8 cellular contexts compared by ENCODE assay signal in genomic region chr13:106533940-106534843, GRCh38. TPM values are rescaled to one million over a fixed set of nuclear protein-coding genes. Genes with fewer than 3 reads are reported as not detected.
A peak's percentile ranks its signal among the peaks of the same experiment; 100 is the strongest.
DNase-seq lines count a peak whose midpoint lies in the region; ATAC-seq, FAIRE-seq and TF ChIP-seq lines count a peak whose summit lies in the region.

No MANE protein-coding gene starts in this region.

- H3K4me3 Mint-ChIP-seq in activated naive CD4-positive, alpha-beta T cell treated with anti-CD3 and anti-CD28 coated beads, Interleukin-2, amount 50 U/mL, for 24 hours = peak overlapping the region; percentile 84
- H3K4me3 Mint-ChIP-seq in neural progenitor cell = peak overlapping the region; percentile 99

- no peaks in the 10 kb centered on the region for H3K9me3 Mint-ChIP-seq in activated naive CD4-positive, alpha-beta T cell treated with anti-CD3 and anti-CD28 coated beads, Interleukin-2, amount 50 U/mL, for 24 hours
- no peaks in the 10 kb centered on the region for H3K9me3 Mint-ChIP-seq in neural progenitor cell

- no peaks in the 10 kb centered on the region for H3K27me3 ChIP-seq in neural progenitor cell

- H3K36me3 Mint-ChIP-seq in activated naive CD4-positive, alpha-beta T cell treated with anti-CD3 and anti-CD28 coated beads, Interleukin-2, amount 50 U/mL, for 24 hours = no peaks in the 10 kb centered on the region
- H3K36me3 Mint-ChIP-seq in neural progenitor cell = peaks cover 12% of the 10 kb centered on the region

- POLR2A ChIA-PET in GM10248 (lab: Yijun Ruan, JAX) = no interaction called here

- H3K9ac ChIP-seq in neural progenitor cell = peak overlapping the region; percentile 79

- H3K27ac ChIP-seq in neural progenitor cell = no peak overlapping the region

- FAIRE-seq in frontal cortex (lab: Jason Lieb, UNC) = no peak

- TF ChIP-seq CTCF in GM10248 (IDR thresholded peaks at IDR 0.05; ENCODE audit: control extremely low read depth, extremely low read depth, low read depth, missing control alignments) (no peak), neural progenitor cell (IDR thresholded peaks at IDR 0.05) (no peak)

- peaks cover 23% of the 10 kb centered on the region for H3K27me3 Mint-ChIP-seq in activated naive CD4-positive, alpha-beta T cell treated with anti-CD3 and anti-CD28 coated beads, Interleukin-2, amount 50 U/mL, for 24 hours
- H3K27me3 Mint-ChIP-seq in neural progenitor cell (ENCODE audit: insufficient read depth, low read depth) = peaks cover 8% of the 10 kb centered on the region

- H3K36me3 ChIP-seq in neural progenitor cell = no peaks in the 10 kb centered on the region

- peaks cover 35% of the 10 kb centered on the region for H3K4me1 ChIP-seq in neural progenitor cell

- CTCF ChIA-PET in GM10248 (lab: Yijun Ruan, JAX) = interaction anchor here (1.0 to 3.5 kb wide), 8 partner anchors 12 to 1123 kb away, joined by 3 to 23 read pairs (median 8); no protein-coding TSS in a partner anchor

- DNase-seq in GM10248 (ENCODE audit: extremely low spot score) = peak; percentile 17
- peak; percentile 63 to 78 for DNase-seq in NCI-H526 (lab: John Stamatoyannopoulos, UW)
- DNase-seq in frontal cortex (ENCODE audit: low spot score in 2 of 2) = peak; percentile 29 to 54
- peak; percentile 55 for DNase-seq in neural progenitor cell (ENCODE audit: low spot score)
- DNase-seq in CD1c-positive myeloid dendritic cell (ENCODE audit: extremely low spot score) = no peak
- no peak for DNase-seq in KBM-7

- no peak overlapping the region for H2AFZ ChIP-seq in neural progenitor cell (replicated peaks)

- ATAC-seq in HG03045 (IDR thresholded peaks at IDR 0.05; ENCODE audit: unreplicated experiment) = no peak

- peaks cover 76% of the 10 kb centered on the region for H4K20me1 ChIP-seq in neural progenitor cell (ENCODE audit: low read depth)

- H3K9me3 ChIP-seq in neural progenitor cell (ENCODE audit: low read depth) = no peaks in the 10 kb centered on the region

- peak overlapping the region; percentile 78 for H3K4me2 ChIP-seq in neural progenitor cell

- peaks cover 20% of the 10 kb centered on the region for H3K4me1 Mint-ChIP-seq in activated naive CD4-positive, alpha-beta T cell treated with anti-CD3 and anti-CD28 coated beads, Interleukin-2, amount 50 U/mL, for 24 hours
- peaks cover 32% of the 10 kb centered on the region for H3K4me1 Mint-ChIP-seq in neural progenitor cell

- H3K4me3 ChIP-seq in neural progenitor cell = peak overlapping the region; percentile 71

- peaks cover 67% of the 10 kb centered on the region for H3F3A ChIP-seq in neural progenitor cell (ENCODE audit: low read depth)

- H3K79me2 ChIP-seq in neural progenitor cell (ENCODE audit: low read depth) = peaks cover 68% of the 10 kb centered on the region

- no peak overlapping the region for H3K27ac Mint-ChIP-seq in activated naive CD4-positive, alpha-beta T cell treated with anti-CD3 and anti-CD28 coated beads, Interleukin-2, amount 50 U/mL, for 24 hours
- peak overlapping the region; percentile 98 for H3K27ac Mint-ChIP-seq in neural progenitor cell

- in situ Hi-C loops in KBM-7 (cut with MboI; ENCODE audit: low pct_unique_long_range_greater_than_20kb, low sequenced_read_pairs) = no loop called here

RNA-seq across cellular contexts. Expression of gene EFNB2, which starts 1.3 kb away (rescaled TPM):
- total RNA-seq in frontal cortex (73.4 TPM), neural progenitor cell (ENCODE audit: low replicate concordance) (88.7 and 101 TPM in 2 replicates)

RNA-seq across cellular contexts. Expression of gene ARGLU1, which starts 33.7 kb away (rescaled TPM):
- total RNA-seq in frontal cortex (97.4 TPM), neural progenitor cell (ENCODE audit: low replicate concordance) (371 and 467 TPM in 2 replicates)

Comparison
In these comparisons a context has a peak if more than half of its experiments do, and no peak if none do; other contexts are left out.
1. DNase-seq: peak in GM10248 (single experiment), NCI-H526 (2 of 2), frontal cortex (2 of 2) and neural progenitor cell (single experiment); none in CD1c-positive myeloid dendritic cell (single experiment) and KBM-7 (single experiment).